In genomic region chr9:131747352-131747751, GRCh38 we compare ENCODE assay signal across 9 cellular contexts. TPM values are rescaled to one million over a fixed set of nuclear protein-coding genes. Genes with fewer than 3 reads are reported as not detected.
DNase-seq lines count a peak whose midpoint lies in the region; ATAC-seq, FAIRE-seq and TF ChIP-seq lines count a peak whose summit lies in the region.
"Had no signal": no experiment of that assay in that cellular context is flagged by ENCODE, and none has a peak within 500 bp of the region (broad histone marks: within the 10 kb centered on the region; RNA-seq: fewer than 3 reads in every experiment).

No MANE protein-coding gene starts in this region.

- no peak overlapping the region for H3K9ac ChIP-seq in endothelial cell of umbilical vein (replicated peaks; ENCODE audit: extremely low read depth, insufficient read depth, low read length)

- no peaks in the 10 kb centered on the region for H4K20me1 ChIP-seq in endothelial cell of umbilical vein (replicated peaks; ENCODE audit: control insufficient read depth, extremely low read depth, insufficient read depth, low read length)

- H3K9me3 Mint-ChIP-seq in naive thymus-derived CD4-positive, alpha-beta T cell, result no peaks in the 10 kb centered on the region
- H3K9me3 Mint-ChIP-seq: T-helper 1 cell treated with Interleukin-12 subunit alpha and Interleukin-12 subunit beta and Interleukin-4 antibody, amounts not matched to agents 30 μg/mL and 1 μg/mL, for 36 hours had no signal

- CTCF ChIA-PET in endothelial cell of umbilical vein (lab: Charles Lee), result interaction anchor here (10.0 kb wide), 1 partner anchor 155 kb away, joined by 89 read pairs; no protein-coding TSS in a partner anchor
- CTCF ChIA-PET in naive thymus-derived CD4-positive, alpha-beta T cell (lab: Charles Lee), result interaction anchor here (0.6 to 1.2 kb wide), 3 partner anchors 20 to 163 kb away, joined by 3 to 10 read pairs (median 4); no protein-coding TSS in a partner anchor

- intact Hi-C loops in endothelial cell of umbilical vein (cut with micrococcal nuclease), result loop anchor here (1.0 to 5.0 kb wide), 3 partner anchors 156 to 395 kb away; no protein-coding TSS in a partner anchor
- intact Hi-C loops in naive thymus-derived CD4-positive, alpha-beta T cell (cut with micrococcal nuclease), result loop anchor here (1.0 to 10.0 kb wide), 5 partner anchors 110 to 623 kb away; partner anchors contain the start of genes NUP214 (in 1 of the 2) and POMT1 (in 1 of the 2)

- H3K4me3 Mint-ChIP-seq in naive thymus-derived CD4-positive, alpha-beta T cell, result no peak overlapping the region
- H3K4me3 Mint-ChIP-seq: T-helper 1 cell treated with Interleukin-12 subunit alpha and Interleukin-12 subunit beta and Interleukin-4 antibody, amounts not matched to agents 30 μg/mL and 1 μg/mL, for 36 hours had no signal

- peak overlapping the region in 3 of 9 donors; percentile 19 to 68 (median 56) for H3K27ac Mint-ChIP-seq in naive thymus-derived CD4-positive, alpha-beta T cell

- no peak overlapping the region for H2AFZ ChIP-seq in endothelial cell of umbilical vein (ENCODE audit: low read depth, low read length)

- peaks cover 0 to 3% (median 0%) of the 10 kb centered on the region in 5 donors for H3K27me3 Mint-ChIP-seq in naive thymus-derived CD4-positive, alpha-beta T cell

- H3K4me2 ChIP-seq in endothelial cell of umbilical vein (ENCODE audit: insufficient read depth, low read length), result no peak overlapping the region

- dilution Hi-C loops in endothelial cell of umbilical vein (cut with MboI; ENCODE audit: extremely low pct_ligation_motif_present, low sequenced_read_pairs), result no loop called here

- POLR2A ChIA-PET in endothelial cell of umbilical vein (lab: Charles Lee), result no interaction called here
- POLR2A ChIA-PET in naive thymus-derived CD4-positive, alpha-beta T cell (lab: Charles Lee), result interaction anchor here (1.1 kb wide), 1 partner anchor 156 kb away, joined by 3 read pairs; no protein-coding TSS in a partner anchor

- H3K27me3 ChIP-seq in HL-60 (ENCODE audit: insufficient read depth, poor library complexity, severe bottlenecking) (no peaks in the 10 kb centered on the region), RWPE2 (ENCODE audit: insufficient read depth, poor library complexity, severe bottlenecking) (no peaks in the 10 kb centered on the region), endothelial cell of umbilical vein (ENCODE audit: control insufficient read depth in 2 of 2, insufficient read depth in 2 of 2, low read length in 2 of 2) (peaks cover 0 to 3% of the 10 kb centered on the region in 2 experiments)
- no peaks in the 10 kb centered on the region for H3K27me3 ChIP-seq in naive thymus-derived CD4-positive, alpha-beta T cell (ENCODE audit: control insufficient read depth in 2 of 2, insufficient read depth in 2 of 2, low read length in 2 of 2)

- no peaks in the 10 kb centered on the region for H3K79me2 ChIP-seq in endothelial cell of umbilical vein (ENCODE audit: control insufficient read depth, insufficient read depth, low read length)

- H3K4me1 Mint-ChIP-seq in naive thymus-derived CD4-positive, alpha-beta T cell, result peaks cover 26 to 45% (median 33%) of the 10 kb centered on the region in 7 donors

- H3K27ac ChIP-seq in HL-60 (replicated peaks), result no peak overlapping the region
- H3K27ac ChIP-seq in RWPE2 (ENCODE audit: poor library complexity, severe bottlenecking), result no peak overlapping the region
- H3K27ac ChIP-seq in endothelial cell of umbilical vein (ENCODE audit: insufficient read depth, low read depth, low read length), result no peak overlapping the region
- H3K27ac ChIP-seq in naive thymus-derived CD4-positive, alpha-beta T cell (ENCODE audit: low read depth, low read length), result no peak overlapping the region

- TF ChIP-seq CTCF in HL-60 (IDR thresholded peaks at IDR 0.05; ENCODE audit: insufficient read depth, low read length), result peak; percentile 54
- TF ChIP-seq CTCF in RWPE2 (IDR thresholded peaks at IDR 0.05; ENCODE audit: poor library complexity, severe bottlenecking), result peak; percentile 75
- peak; percentile 50 to 63 for TF ChIP-seq CTCF in endothelial cell of umbilical vein (IDR thresholded peaks at IDR 0.05; ENCODE audit: extremely low read depth in 1 of 2, insufficient read depth in 1 of 2, low read depth in 1 of 2, low read length in 2 of 2)

- BruUV-seq in endothelial cell of umbilical vein (replicated peaks; lab: Mats Ljungman, UMichigan), result no TSS peak

- DNase-seq in DMS114 treated with DMSO at 0.1 percent for 48 hours (lab: John Stamatoyannopoulos, UW; ENCODE audit: unreplicated experiment) (peak; percentile 44), HL-60 (ENCODE audit: low read depth in 1 of 2, low spot score in 1 of 2) (peak in 1 of 2 experiments; percentile 76), RWPE2 (ENCODE audit: low spot score) (no peak), endothelial cell of umbilical vein (ENCODE audit: low read depth, low spot score) (peak; percentile 72)
- DNase-seq in naive thymus-derived CD4-positive, alpha-beta T cell, result peak in 5 of 9 donors; percentile 33 to 51 (median 44)

- H3K4me3 ChIP-seq in HL-60 (replicated peaks; ENCODE audit: insufficient read depth, low read length) (no peak overlapping the region), RWPE2 (ENCODE audit: severe bottlenecking) (no peak overlapping the region), endothelial cell of umbilical vein (replicated peaks in 1 of 3; ENCODE audit: insufficient read depth in 1 of 3, low read depth in 1 of 3, low read length in 3 of 3) (no peak overlapping the region)
- H3K4me3 ChIP-seq in naive thymus-derived CD4-positive, alpha-beta T cell (ENCODE audit: low read length), result no peak overlapping the region

- H3K9me3 ChIP-seq in RWPE2 (ENCODE audit: severe bottlenecking) (no peaks in the 10 kb centered on the region), endothelial cell of umbilical vein (replicated peaks; ENCODE audit: control insufficient read depth, insufficient read depth, low read length) (no peaks in the 10 kb centered on the region)
- H3K9me3 ChIP-seq in naive thymus-derived CD4-positive, alpha-beta T cell (ENCODE audit: control insufficient read depth in 2 of 3, low read length in 3 of 3), result no peaks in the 10 kb centered on the region

- no peaks in the 10 kb centered on the region for H3K9me1 ChIP-seq in endothelial cell of umbilical vein (replicated peaks; ENCODE audit: control insufficient read depth, extremely low read depth, insufficient read depth, low read length)

- FAIRE-seq in endothelial cell of umbilical vein (lab: Jason Lieb, UNC), result peak; percentile 86

- no peaks in the 10 kb centered on the region for H3K36me3 Mint-ChIP-seq in naive thymus-derived CD4-positive, alpha-beta T cell

- ATAC-seq in RWPE2 (ENCODE audit: low read depth) (no peak), HG02610 (IDR thresholded peaks at IDR 0.05; ENCODE audit: unreplicated experiment) (no peak), GM21381 (IDR thresholded peaks at IDR 0.05; ENCODE audit: unreplicated experiment) (no peak), HG03159 (IDR thresholded peaks at IDR 0.05; ENCODE audit: unreplicated experiment) (no peak)
- peak; percentile 75 for ATAC-seq in naive thymus-derived CD4-positive, alpha-beta T cell

- TF ChIP-seq POLR2A in endothelial cell of umbilical vein (IDR thresholded peaks at IDR 0.05; ENCODE audit: low read depth, low read length), result no peak

- H3K36me3 ChIP-seq in RWPE2 (ENCODE audit: low read depth) (no peaks in the 10 kb centered on the region), endothelial cell of umbilical vein (ENCODE audit: control insufficient read depth in 2 of 2, extremely low read depth in 1 of 2, insufficient read depth in 2 of 2, low read length in 2 of 2) (no peaks in the 10 kb centered on the region)
- no peaks in the 10 kb centered on the region for H3K36me3 ChIP-seq in naive thymus-derived CD4-positive, alpha-beta T cell (ENCODE audit: control insufficient read depth in 2 of 3, insufficient read depth in 3 of 3, low read length in 3 of 3)

- H3K4me1 ChIP-seq in RWPE2 (ENCODE audit: insufficient read depth, poor library complexity, severe bottlenecking) (no peaks in the 10 kb centered on the region), endothelial cell of umbilical vein (ENCODE audit: control insufficient read depth, extremely low read depth, insufficient read depth, low read length) (no peaks in the 10 kb centered on the region)
- H3K4me1 ChIP-seq in naive thymus-derived CD4-positive, alpha-beta T cell (ENCODE audit: control insufficient read depth in 2 of 2, insufficient read depth in 2 of 2, low read length in 2 of 2), result peaks cover 17 to 27% of the 10 kb centered on the region in 2 donors

TF ChIP-seq in endothelial cell of umbilical vein, 7 proteins besides CTCF, POLR2A, EP300 and RAD21:
- TF ChIP-seq MAX (IDR thresholded peaks at IDR 0.05; ENCODE audit: insufficient read depth, insufficient read length) (no peak), JUN (IDR thresholded peaks at IDR 0.05; ENCODE audit: borderline replicate concordance, insufficient read depth, insufficient read length, low read depth) (no peak), EZH2 (IDR thresholded peaks at IDR 0.05; ENCODE audit: borderline replicate concordance, low read depth, low read length, severe bottlenecking) (no peak), GATA2 (IDR thresholded peaks at IDR 0.05; ENCODE audit: insufficient read depth, insufficient read length, low read depth, low read length) (no peak), MYC (IDR thresholded peaks at IDR 0.05; ENCODE audit: low read depth, low read length) (no peak), FOS (IDR thresholded peaks at IDR 0.05; ENCODE audit: borderline replicate concordance, insufficient read depth, low read length) (no peak), POLR2AphosphoS5 (IDR thresholded peaks at IDR 0.05; ENCODE audit: insufficient read depth, low read depth, low read length) (no peak)

RNA-seq across cellular contexts. Expression of gene RAPGEF1, which starts 7.5 kb away (rescaled TPM):
- 124 TPM in 2 replicates for total RNA-seq in endothelial cell of umbilical vein
- 50.0 and 53.3 TPM in 2 replicates for polyA plus RNA-seq in endothelial cell of umbilical vein
- 51.0 and 57.8 TPM in 2 replicates for polyA plus RNA-seq in endothelial cell of umbilical vein (2011; cell fraction: cytosol; rRNA removed)
- 75.3 and 79.7 TPM in 2 replicates for polyA plus RNA-seq in endothelial cell of umbilical vein (2011; cell fraction: nucleus; rRNA removed)
- 72.5 and 82.9 TPM in 2 replicates for polyA plus RNA-seq in endothelial cell of umbilical vein (2012)
- 50.3 and 57.7 TPM in 2 replicates for polyA minus RNA-seq in endothelial cell of umbilical vein
- polyA minus RNA-seq in endothelial cell of umbilical vein (2011; cell fraction: cytosol; rRNA and poly(A)+ RNA removed), result 17.2 TPM
- 35.9 and 37.0 TPM in 2 replicates for polyA minus RNA-seq in endothelial cell of umbilical vein (2011; cell fraction: nucleus; rRNA and poly(A)+ RNA removed)
- total RNA-seq in naive thymus-derived CD4-positive, alpha-beta T cell, result 100 to 1,000 TPM in 2 of 5 experiments, 10 to 100 TPM in 3; 81.1 to 181 (median 85.8) TPM
- polyA plus RNA-seq in naive thymus-derived CD4-positive, alpha-beta T cell, result 1 to 10 TPM; 1.2 to 4.7 TPM
